In the genomic region with DNA sequence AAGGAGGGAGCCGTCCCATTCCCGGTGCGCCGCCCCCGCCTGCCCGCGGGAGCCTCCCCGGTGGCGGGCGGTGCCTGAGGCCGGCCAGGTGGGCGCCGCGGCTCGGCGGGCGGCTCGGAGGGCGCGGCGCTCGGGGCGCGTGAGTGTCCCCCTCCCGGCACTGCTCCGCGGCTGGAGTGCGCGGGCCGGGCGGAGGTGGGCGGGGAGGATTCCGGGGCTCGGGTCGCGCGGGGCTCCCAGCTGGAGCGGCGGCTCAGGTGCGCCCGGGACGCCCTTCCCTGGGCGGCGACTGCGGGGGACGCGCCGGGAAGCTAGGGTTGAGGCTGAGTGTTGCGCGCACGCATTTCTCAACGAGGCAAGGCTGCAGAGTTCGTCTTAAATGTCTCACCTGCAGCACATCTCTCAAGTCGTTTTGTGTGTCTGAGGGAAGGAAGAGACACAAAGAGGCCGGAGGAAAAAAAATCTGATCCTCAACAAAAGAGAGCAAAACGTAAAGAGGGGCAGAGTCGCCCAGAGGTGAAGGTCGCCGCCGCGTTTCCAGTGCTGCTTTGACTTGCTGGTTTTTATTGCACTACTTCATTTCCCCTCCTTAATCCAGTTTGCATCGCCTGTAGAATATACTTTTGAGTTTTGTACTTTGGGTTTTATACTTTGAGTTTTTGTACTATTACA, we compare ENCODE assay signal across 8 cellular contexts.
DNase-seq lines count a peak whose midpoint lies in the region; ATAC-seq, FAIRE-seq and TF ChIP-seq lines count a peak whose summit lies in the region.

No MANE protein-coding gene starts in this region.

- no peaks in the 10 kb centered on the region for H3K9me3 Mint-ChIP-seq in astrocyte (ENCODE audit: unreplicated experiment)

- H3K79me2 ChIP-seq in astrocyte (ENCODE audit: insufficient read depth, low read length): no peaks in the 10 kb centered on the region

- TF ChIP-seq CTCF in astrocyte (IDR thresholded peaks at IDR 0.05; ENCODE audit: insufficient read depth, low read depth, low read length) (no peak), left lung (IDR thresholded peaks at IDR 0.05) (no peak)

- no peak overlapping the region for H3K27ac ChIP-seq in astrocyte (ENCODE audit: low read depth, low read length)
- H3K27ac ChIP-seq in left lung: peak overlapping the region; percentile 74 to 78
- no peak overlapping the region for H3K27ac ChIP-seq in subcutaneous abdominal adipose tissue (ENCODE audit: low read depth, low read length)

- FAIRE-seq in astrocyte (lab: Jason Lieb, UNC): no peak

- no peak overlapping the region for H3K9ac ChIP-seq in astrocyte (ENCODE audit: low read length)
- no peak overlapping the region for H3K9ac ChIP-seq in subcutaneous abdominal adipose tissue (ENCODE audit: low read length in 5 of 5)

- H3K36me3 ChIP-seq in astrocyte (ENCODE audit: insufficient read depth, low read length) (no peaks in the 10 kb centered on the region), left lung (no peaks in the 10 kb centered on the region), subcutaneous abdominal adipose tissue (ENCODE audit: control insufficient read depth in 5 of 5, insufficient read depth in 5 of 5, low read length in 5 of 5) (no peaks in the 10 kb centered on the region)

- no peaks in the 10 kb centered on the region for H4K20me1 ChIP-seq in astrocyte (ENCODE audit: insufficient read depth, low read length)

- H3K9me3 ChIP-seq in astrocyte (ENCODE audit: insufficient read depth, low read depth, low read length): peaks cover 7% of the 10 kb centered on the region
- peaks cover 0 to 6% of the 10 kb centered on the region in 2 donors for H3K9me3 ChIP-seq in left lung
- peaks cover 0 to 6% (median under 1%) of the 10 kb centered on the region in 5 donors for H3K9me3 ChIP-seq in subcutaneous abdominal adipose tissue (ENCODE audit: control insufficient read depth in 5 of 5, low read length in 5 of 5)

- no peaks in the 10 kb centered on the region for H3K36me3 Mint-ChIP-seq in astrocyte (ENCODE audit: low read depth, unreplicated experiment)

- H3K4me3 ChIP-seq in astrocyte (ENCODE audit: insufficient read depth, low read depth, low read length) (peak overlapping the region; percentile 44), left lung (peak overlapping the region; percentile 50 to 68), subcutaneous abdominal adipose tissue (ENCODE audit: low read depth in 1 of 5, low read length in 5 of 5) (peak overlapping the region; percentile 61 to 83 (median 72))

- H3K4me1 ChIP-seq in astrocyte (ENCODE audit: insufficient read depth, low read length) (peaks cover 5% of the 10 kb centered on the region), left lung (peaks cover 0 to 29% of the 10 kb centered on the region in 2 donors), subcutaneous abdominal adipose tissue (ENCODE audit: control insufficient read depth in 5 of 5, insufficient read depth in 5 of 5, low read length in 5 of 5) (peaks cover 0 to 18% (median 12%) of the 10 kb centered on the region in 5 donors)

- no peak overlapping the region for H3K27ac Mint-ChIP-seq in astrocyte (ENCODE audit: unreplicated experiment)

- no peaks in the 10 kb centered on the region for H3K4me1 Mint-ChIP-seq in astrocyte (ENCODE audit: low read depth, unreplicated experiment)

- DNase-seq in NCI-H2227 (lab: John Stamatoyannopoulos, UW; ENCODE audit: unreplicated experiment) (peak; percentile 22), NCI-H2227 treated with DMSO at 0.1 percent for 48 hours (lab: John Stamatoyannopoulos, UW) (no peak), astrocyte (ENCODE audit: low read depth) (no peak), left lung (no peak), A172 (ENCODE audit: low spot score) (no peak), DMS153 treated with DMSO at 0.1 percent for 48 hours (lab: John Stamatoyannopoulos, UW; ENCODE audit: unreplicated experiment) (no peak)

- peaks cover 32% of the 10 kb centered on the region for H3K27me3 ChIP-seq in astrocyte (ENCODE audit: insufficient read depth, low read length)
- H3K27me3 ChIP-seq in left lung: peaks cover 15 to 48% of the 10 kb centered on the region in 2 donors
- no peaks in the 10 kb centered on the region for H3K27me3 ChIP-seq in subcutaneous abdominal adipose tissue (ENCODE audit: control insufficient read depth in 5 of 5, insufficient read depth in 4 of 5, low read length in 5 of 5)

- H3K4me3 Mint-ChIP-seq in astrocyte (ENCODE audit: unreplicated experiment): peak overlapping the region; percentile 68

- H3K27me3 Mint-ChIP-seq in astrocyte (ENCODE audit: low read depth, unreplicated experiment): peaks cover 48% of the 10 kb centered on the region

- ATAC-seq in left lung: peak; percentile 3
- ATAC-seq in GM19467 (IDR thresholded peaks at IDR 0.05; ENCODE audit: unreplicated experiment): no peak

- intact Hi-C loops in left lung (cut with DNase I): no loop called here

- H2AFZ ChIP-seq in astrocyte (ENCODE audit: low read depth, low read length): peak overlapping the region; percentile 26

- peak overlapping the region; percentile 82 for H3K4me2 ChIP-seq in astrocyte (ENCODE audit: low read length)

Comparison
In these comparisons a context has a peak if more than half of its experiments do, and no peak if none do; other contexts are left out.
1. H3K27ac ChIP-seq: peak in left lung (2 of 2); none in astrocyte (single experiment) and subcutaneous abdominal adipose tissue (single experiment).
2. Peak in every context shown above with its lines, with median percentiles within 50 percentile points of each other: H3K4me3 ChIP-seq.